Comparison of ENCODE assay signal across 15 cellular contexts in the genomic region with DNA sequence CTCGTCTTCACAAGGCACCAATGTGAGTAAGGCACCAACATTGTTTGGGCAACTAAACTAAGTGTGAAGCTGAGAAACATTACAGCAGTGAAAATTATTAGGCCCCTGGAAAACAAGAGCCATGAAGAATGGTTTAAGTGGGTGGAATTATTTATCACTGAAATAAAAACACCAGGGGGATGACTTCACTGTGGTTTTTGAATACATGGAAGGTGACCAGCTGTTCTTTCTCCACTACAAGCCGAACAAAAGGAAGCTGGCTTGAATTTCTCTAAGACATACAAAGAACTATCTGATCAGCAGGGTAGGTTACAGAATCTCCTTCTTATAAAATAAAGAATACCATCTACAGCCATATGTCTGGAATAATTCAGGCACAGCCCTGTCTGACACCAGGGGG. TPM values are rescaled to one million over a fixed set of nuclear protein-coding genes. Genes with fewer than 3 reads are reported as not detected.
A peak's percentile ranks its signal among the peaks of the same experiment; 100 is the strongest.
DNase-seq lines count a peak whose midpoint lies in the region; TF ChIP-seq lines count a peak whose summit lies in the region.
"Had no signal": no experiment of that assay in that cellular context is flagged by ENCODE, and none has a peak within 500 bp of the region (broad histone marks: within the 10 kb centered on the region; RNA-seq: fewer than 3 reads in every experiment).

No MANE protein-coding gene starts in this region.

- no peaks in the 10 kb centered on the region for H4K20me1 ChIP-seq in smooth muscle cell (ENCODE audit: low read depth)

- H3K9me3 ChIP-seq in SJCRH30 (replicated peaks) = no peaks in the 10 kb centered on the region
- H3K9me3 ChIP-seq in smooth muscle cell (replicated peaks; ENCODE audit: low read depth) = no peaks in the 10 kb centered on the region
- H3K9me3 ChIP-seq: tibial nerve had no signal

- H3K9ac ChIP-seq in smooth muscle cell (ENCODE audit: low read depth) = no peak overlapping the region

- H2AFZ ChIP-seq in smooth muscle cell (ENCODE audit: low read depth) = peak overlapping the region; percentile 26

- DNase-seq in SJCRH30 (peak; percentile 50 to 86), dedifferentiated amniotic fluid mesenchymal stem cell (ENCODE audit: extremely low spot score) (peak; percentile 17), left kidney (ENCODE audit: low read depth, low spot score) (peak; percentile 49), smooth muscle cell (lab: John Stamatoyannopoulos, UW; ENCODE audit: unreplicated experiment) (no peak), ecto neural progenitor cell (ENCODE audit: low spot score) (no peak), lower leg skin (ENCODE audit: low spot score in 2 of 2) (no peak), T-helper 1 cell (no peak)
- DNase-seq: activated CD4-positive, alpha-beta memory T cell treated with anti-CD3 and anti-CD28 coated beads, Interleukin-2, amount 10 ng/mL, durations not matched to agents 7 days and 5 days; activated naive CD8-positive, alpha-beta T cell treated with anti-CD3 and anti-CD28 coated beads for 36 hours; activated T-cell treated with anti-CD3 and anti-CD28 coated beads, Interleukin-2, amount 50 U/mL, for 48 hours; CD4-positive, CD25-positive, alpha-beta regulatory T cell; cerebellar nuclear complex; occipital lobe; small intestine had no signal

- WGBS in smooth muscle cell (ENCODE audit: low lambda C conversion rate) = 58% methylated on average over 2 of the region's 2 CpGs
- WGBS in lower leg skin, 2 donors = 58 to 60% methylated on average over 2 of the region's 2 CpGs

- intact Hi-C loops in lower leg skin (cut with DNase I; ENCODE audit: low total_unique reads) = no loop called here

- H3K4me1 ChIP-seq in SJCRH30 (peaks cover 56% of the 10 kb centered on the region), smooth muscle cell (ENCODE audit: low read depth) (no peaks in the 10 kb centered on the region)

- H3K27me3 ChIP-seq in SJCRH30 (no peaks in the 10 kb centered on the region), smooth muscle cell (ENCODE audit: low read depth) (no peaks in the 10 kb centered on the region)
- H3K27me3 ChIP-seq: tibial nerve had no signal

- H3F3A ChIP-seq in smooth muscle cell (ENCODE audit: low read depth) = no peaks in the 10 kb centered on the region

- H3K27ac ChIP-seq in SJCRH30 (peak overlapping the region; percentile 94), smooth muscle cell (ENCODE audit: low read depth) (no peak overlapping the region)

- TF ChIP-seq CTCF in smooth muscle cell (IDR thresholded peaks at IDR 0.05; ENCODE audit: borderline replicate concordance, insufficient read depth, poor library complexity, severe bottlenecking) (no peak), lower leg skin (IDR thresholded peaks at IDR 0.05) (no peak)

- H3K36me3 ChIP-seq in SJCRH30 (peaks cover 4% of the 10 kb centered on the region; the same call in 1 of the 2 replicates), smooth muscle cell (ENCODE audit: low read depth) (no peaks in the 10 kb centered on the region)

- H3K4me2 ChIP-seq in smooth muscle cell = no peak overlapping the region

- H3K79me2 ChIP-seq in smooth muscle cell (ENCODE audit: low read depth) = no peaks in the 10 kb centered on the region

- H3K4me3 ChIP-seq in SJCRH30 (no peak overlapping the region), smooth muscle cell (no peak overlapping the region), lower leg skin (ENCODE audit: low read depth, poor library complexity, severe bottlenecking) (no peak overlapping the region)
- H3K4me3 ChIP-seq: tibial nerve had no signal

- no peak for TF ChIP-seq POLR2A in lower leg skin (IDR thresholded peaks at IDR 0.05)

RNA-seq across cellular contexts. Expression of gene SPATA12, which starts 31.0 kb away (rescaled TPM):
- 0.10 TPM in 1 of 2 replicates, not detected in the other for total RNA-seq in SJCRH30 (2014; rRNA removed; shearing (Covaris generic))
- total RNA-seq in smooth muscle cell = not detected in 2 replicates
- polyA plus RNA-seq in smooth muscle cell = not detected in 2 replicates
- total RNA-seq in lower leg skin = not detected
- total RNA-seq: activated CD4-positive, alpha-beta memory T cell treated with anti-CD3 and anti-CD28 coated beads, Interleukin-2, amount 10 ng/mL, durations not matched to agents 7 days and 5 days; activated naive CD8-positive, alpha-beta T cell treated with anti-CD3 and anti-CD28 coated beads for 36 hours; CD4-positive, CD25-positive, alpha-beta regulatory T cell; occipital lobe; tibial nerve had no signal
- polyA plus RNA-seq: CD4-positive, CD25-positive, alpha-beta regulatory T cell had no signal

Comparison
In these comparisons a context has a peak if more than half of its experiments do, and no peak if none do; other contexts are left out.
1. DNase-seq: peak in SJCRH30 (2 of 2), dedifferentiated amniotic fluid mesenchymal stem cell (single experiment) and left kidney (single experiment); none in smooth muscle cell (single experiment), ecto neural progenitor cell (single experiment), lower leg skin (0 of 2) and T-helper 1 cell (0 of 5).